In the genomic region with DNA sequence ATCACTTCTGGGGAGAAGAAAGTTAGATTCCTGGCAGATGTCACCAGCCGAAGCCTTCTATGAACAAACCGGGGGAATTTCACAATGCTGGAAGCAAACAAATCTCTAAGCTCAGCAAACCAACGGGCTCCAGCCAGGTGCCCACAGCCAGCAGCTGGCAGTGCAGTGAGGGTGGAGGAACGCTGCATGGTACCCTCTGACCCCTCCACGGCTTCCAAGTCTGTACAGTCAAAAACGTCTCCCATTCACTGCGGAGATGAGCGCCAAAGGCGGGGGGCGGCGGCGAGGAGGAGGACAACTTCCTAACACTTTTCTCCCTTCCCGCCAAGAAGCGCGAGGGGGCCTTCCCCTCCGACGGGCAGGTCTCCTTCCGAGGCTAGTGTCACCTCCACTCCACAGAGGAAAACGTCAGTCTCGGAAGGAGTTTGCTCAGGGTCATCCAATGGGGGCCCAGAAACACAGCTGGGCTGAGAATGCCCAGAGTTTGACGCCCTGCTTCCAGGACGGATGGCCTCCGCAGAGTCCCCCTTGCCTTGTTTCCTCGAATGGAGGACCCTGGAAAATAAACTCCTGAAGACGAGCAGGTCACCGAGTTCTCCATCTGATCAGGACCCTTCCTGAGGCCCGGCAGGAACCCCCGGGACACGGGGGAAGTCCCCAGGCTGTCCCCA, we compare ENCODE assay signal across 6 cellular contexts. TPM values are rescaled to one million over a fixed set of nuclear protein-coding genes. Genes with fewer than 3 reads are reported as not detected.
DNase-seq lines count a peak whose midpoint lies in the region; FAIRE-seq and TF ChIP-seq lines count a peak whose summit lies in the region.

No MANE protein-coding gene starts in this region.

- H3K4me3 ChIP-seq in GM12875 (ENCODE audit: low read depth, low read length), result peak overlapping the region; percentile 73
- H3K4me3 ChIP-seq in esophagus (ENCODE audit: low read depth in 1 of 2, low read length in 2 of 2), result peak overlapping the region; percentile 84 to 88
- peak overlapping the region; percentile 50 to 97 (median 88) for H3K4me3 ChIP-seq in spleen

- 1% methylated on average over 29 of the region's 29 CpGs for WGBS in esophagus, 2 donors
- 1 to 4% (median 2%) methylated on average over 17 to 29 of the region's 29 CpGs for WGBS in spleen, 5 donors

- peak; percentile 31 for DNase-seq in NOMO-1 treated with DMSO at 0.1 percent for 48 hours (lab: John Stamatoyannopoulos, UW; ENCODE audit: unreplicated experiment)
- DNase-seq in spleen, result peak; percentile 82
- no peak for DNase-seq in D721Med (ENCODE audit: insufficient read length, low spot score)
- no peak for DNase-seq in mucosa of gallbladder (ENCODE audit: low spot score)

- TF ChIP-seq POLR2A in spleen (IDR thresholded peaks at IDR 0.05), result no peak

- intact Hi-C loops in spleen (cut with DNase I; ENCODE audit: low total_unique reads), result no loop called here

- peaks cover 0 to 18% of the 10 kb centered on the region in 2 donors for H3K36me3 ChIP-seq in esophagus (ENCODE audit: control insufficient read depth in 2 of 2, insufficient read depth in 2 of 2, low read length in 1 of 2)
- peaks cover 0 to 20% (median 0%) of the 10 kb centered on the region in 6 donors for H3K36me3 ChIP-seq in spleen

- no peaks in the 10 kb centered on the region for H3K27me3 ChIP-seq in esophagus (ENCODE audit: control insufficient read depth in 1 of 2, insufficient read depth in 2 of 2, low read length in 2 of 2)
- no peaks in the 10 kb centered on the region for H3K27me3 ChIP-seq in spleen (replicated peaks in 1 of 7)

- H3K4me1 ChIP-seq in esophagus (ENCODE audit: control insufficient read depth in 2 of 2, insufficient read depth in 2 of 2, low read length in 1 of 2) (peaks cover 16 to 43% of the 10 kb centered on the region in 2 donors), spleen (peaks cover 50 to 66% (median 64%) of the 10 kb centered on the region in 6 donors)

- TF ChIP-seq CTCF in GM12875 (IDR thresholded peaks at IDR 0.05; ENCODE audit: borderline replicate concordance, insufficient read depth, low read depth, low read length) (no peak), spleen (IDR thresholded peaks at IDR 0.05 in 8 of 11, conservative IDR thresholded peaks at IDR 0.05 in 3 of 11) (no peak), D721Med (IDR thresholded peaks at IDR 0.05; ENCODE audit: insufficient read depth, missing control alignments) (no peak)

- FAIRE-seq in D721Med (lab: Jason Lieb, UNC), result no peak

- H3K9me3 ChIP-seq in esophagus (ENCODE audit: control insufficient read depth in 2 of 2, insufficient read depth in 1 of 2, low read depth in 1 of 2, low read length in 1 of 2), result no peaks in the 10 kb centered on the region
- H3K9me3 ChIP-seq in spleen, result no peaks in the 10 kb centered on the region

- peak overlapping the region; percentile 90 to 97 for H3K27ac ChIP-seq in esophagus (ENCODE audit: low read depth in 2 of 2, low read length in 1 of 2)
- H3K27ac ChIP-seq in spleen, result peak overlapping the region; percentile 78 to 95 (median 91)

RNA-seq across cellular contexts. Expression of a gene that starts 0.9 kb away (rescaled TPM):
- 10 to 100 TPM; 27.9 to 36.4 TPM for polyA plus RNA-seq in esophagus
- total RNA-seq in spleen, result 10 to 100 TPM; 34.6 to 56.2 (median 47.2) TPM
- polyA plus RNA-seq in spleen, result 10 to 100 TPM; 21.8 to 45.5 (median 29.0) TPM
- total RNA-seq in mucosa of gallbladder, result 42.1 TPM

RNA-seq across cellular contexts. Expression of a gene that starts 10.8 kb away (rescaled TPM):
- polyA plus RNA-seq in esophagus (under 1 TPM; 0.22 to 0.53 TPM), spleen (1 to 10 TPM in 2 of 3 donors, under 1 TPM in 1; 0.30 to 2.5 (median 2.3) TPM)
- total RNA-seq in spleen (1 to 10 TPM in 1 of 7 donors, under 1 TPM in 3, not detected in 3; 0.51 to 1.9 (median 0.89) TPM), mucosa of gallbladder (1.6 TPM)

RNA-seq across cellular contexts. Expression of a gene that starts 17.9 kb away (rescaled TPM):
- 10 to 100 TPM; 26.3 to 36.1 TPM for polyA plus RNA-seq in esophagus
- total RNA-seq in spleen, result 100 to 1,000 TPM in 4 of 7 donors, 10 to 100 TPM in 3; 62.4 to 179 (median 126) TPM
- 100 to 1,000 TPM in 1 of 3 donors, 10 to 100 TPM in 2; 64.6 to 218 (median 71.2) TPM for polyA plus RNA-seq in spleen
- total RNA-seq in mucosa of gallbladder, result 121 TPM

RNA-seq across cellular contexts. Expression of a gene that starts 19.0 kb away (rescaled TPM):
- polyA plus RNA-seq in esophagus (under 1 TPM; 0.06 to 0.36 TPM), spleen (1 to 10 TPM; 1.8 to 3.0 (median 3.0) TPM)
- total RNA-seq in spleen (10 to 100 TPM in 1 of 7 donors, 1 to 10 TPM in 5, under 1 TPM in 1; 0.85 to 11.4 (median 2.6) TPM), mucosa of gallbladder (1.4 TPM)

RNA-seq across cellular contexts. Expression of a gene that starts 24.8 kb away (rescaled TPM):
- polyA plus RNA-seq in esophagus (10 to 100 TPM; 13.1 to 23.1 TPM), spleen (10 to 100 TPM; 28.5 to 36.0 (median 34.9) TPM)
- total RNA-seq in spleen (10 to 100 TPM in 6 of 7 donors, 1 to 10 TPM in 1; 9.6 to 23.3 (median 20.5) TPM), mucosa of gallbladder (34.3 TPM)

Comparison
In these comparisons a context has a peak if more than half of its experiments do, and no peak if none do; other contexts are left out.
1. DNase-seq: peak in NOMO-1 treated with DMSO at 0.1 percent for 48 hours (single experiment) and spleen (single experiment); none in D721Med (single experiment) and mucosa of gallbladder (single experiment).
2. Peak in every context shown above with its lines, with median percentiles within 50 percentile points of each other: H3K4me3 ChIP-seq.